In genomic region chr7:46812047-46812672, GRCh38 we compare ENCODE assay signal across 25 cellular contexts.
A peak's percentile ranks its signal among the peaks of the same experiment; 100 is the strongest.
DNase-seq lines count a peak whose midpoint lies in the region; ATAC-seq and TF ChIP-seq lines count a peak whose summit lies in the region.
"Had no signal": no experiment of that assay in that cellular context is flagged by ENCODE, and none has a peak within 500 bp of the region (broad histone marks: within the 10 kb centered on the region; RNA-seq: fewer than 3 reads in every experiment).

No MANE protein-coding gene starts in this region.

- H3K36me3 ChIP-seq in left ventricle myocardium inferior (no peaks in the 10 kb centered on the region), smooth muscle cell (ENCODE audit: low read depth) (peaks cover 8% of the 10 kb centered on the region)
- H3K36me3 ChIP-seq: BE2C, SJSA1, tibial artery had no signal

- H3K4me3 ChIP-seq in left ventricle myocardium inferior (no peak overlapping the region), smooth muscle cell (no peak overlapping the region)
- H3K4me3 ChIP-seq: SJSA1, tibial artery had no signal

- intact Hi-C loops in left ventricle myocardium inferior (cut with micrococcal nuclease), result no loop called here

- H3K27me3 ChIP-seq in left ventricle myocardium inferior (ENCODE audit: low read depth) (no peaks in the 10 kb centered on the region), smooth muscle cell (ENCODE audit: low read depth) (no peaks in the 10 kb centered on the region)
- H3K27me3 ChIP-seq: BE2C, SJSA1, tibial artery had no signal

- peak overlapping the region; percentile 40 for H3K4me2 ChIP-seq in smooth muscle cell
- H3K4me2 ChIP-seq: KMS-11 had no signal

- ATAC-seq in HG03097 (IDR thresholded peaks at IDR 0.05; ENCODE audit: low FRiP score, unreplicated experiment), result no peak
- ATAC-seq: esophagus mucosa had no signal

- no peaks in the 10 kb centered on the region for H4K20me1 ChIP-seq in smooth muscle cell (ENCODE audit: low read depth)

- peak; percentile 34 for DNase-seq in GM03348 (ENCODE audit: low spot score)
- DNase-seq in amniotic epithelial cell (ENCODE audit: low read depth), result peak; percentile 14
- DNase-seq in left ventricle myocardium inferior, result no peak
- DNase-seq in smooth muscle cell (lab: John Stamatoyannopoulos, UW; ENCODE audit: unreplicated experiment), result no peak
- DNase-seq in T-helper 1 cell, result no peak
- DNase-seq in OCI-M1 (lab: John Stamatoyannopoulos, UW), result no peak
- DNase-seq: activated B cell treated with CpG ODN at 0.5 μM for 24 hours; activated CD4-positive, alpha-beta memory T cell treated with anti-CD3 and anti-CD28 coated beads, Interleukin-2, amount 10 ng/mL, durations not matched to agents 7 days and 5 days; activated naive CD4-positive, alpha-beta T cell treated with anti-CD3 and anti-CD28 coated beads for 36 hours; activated T-cell treated with anti-CD3 and anti-CD28 coated beads, Interleukin-2, amount 50 U/mL, for 1 hour; anterior cingulate cortex; BE2C; effector memory CD4-positive, alpha-beta T cell; H9; natural killer cell; NCI-H1930; NCI-H2227 treated with DMSO at 0.1 percent for 48 hours; NCI-H774; stimulated activated naive CD4-positive, alpha-beta T cell had no signal

- peak overlapping the region; percentile 32 for H3K9ac ChIP-seq in smooth muscle cell (ENCODE audit: low read depth)
- H3K9ac ChIP-seq: KMS-11, parathyroid adenoma had no signal

- no peaks in the 10 kb centered on the region for H3K79me2 ChIP-seq in smooth muscle cell (ENCODE audit: low read depth)
- H3K79me2 ChIP-seq: parathyroid adenoma had no signal

- TF ChIP-seq CTCF in left ventricle myocardium inferior (IDR thresholded peaks at IDR 0.05; ENCODE audit: borderline replicate concordance) (no peak), smooth muscle cell (IDR thresholded peaks at IDR 0.05; ENCODE audit: borderline replicate concordance, insufficient read depth, poor library complexity, severe bottlenecking) (no peak)

- H3K9me3 ChIP-seq in left ventricle myocardium inferior (replicated peaks) (peaks cover 7% of the 10 kb centered on the region), smooth muscle cell (replicated peaks; ENCODE audit: low read depth) (peaks cover 8% of the 10 kb centered on the region)
- H3K9me3 ChIP-seq: BE2C, SJSA1 had no signal

- 57% methylated on average over 8 of the region's 8 CpGs for WGBS in smooth muscle cell (ENCODE audit: low lambda C conversion rate)

- H3K27ac ChIP-seq in left ventricle myocardium inferior (replicated peaks) (peak overlapping the region; percentile 52), smooth muscle cell (ENCODE audit: low read depth) (peak overlapping the region; percentile 81)
- H3K27ac ChIP-seq: KMS-11, parathyroid adenoma, SJSA1, tibial artery had no signal

- H3K4me1 ChIP-seq in left ventricle myocardium inferior (peaks cover 11% of the 10 kb centered on the region), smooth muscle cell (ENCODE audit: low read depth) (no peaks in the 10 kb centered on the region)
- H3K4me1 ChIP-seq: BE2C, parathyroid adenoma had no signal

- H2AFZ ChIP-seq in smooth muscle cell (ENCODE audit: low read depth), result no peak overlapping the region
- H2AFZ ChIP-seq: parathyroid adenoma had no signal

- H3F3A ChIP-seq in smooth muscle cell (ENCODE audit: low read depth), result peaks cover 27% of the 10 kb centered on the region

Comparison
In these comparisons a context has a peak if more than half of its experiments do, and no peak if none do; other contexts are left out.
1. DNase-seq: peak in GM03348 (single experiment) and amniotic epithelial cell (single experiment); none in left ventricle myocardium inferior (single experiment), smooth muscle cell (single experiment), T-helper 1 cell (0 of 5) and OCI-M1 (single experiment).